Comparison of ENCODE assay signal across 9 cellular contexts in the genomic region with DNA sequence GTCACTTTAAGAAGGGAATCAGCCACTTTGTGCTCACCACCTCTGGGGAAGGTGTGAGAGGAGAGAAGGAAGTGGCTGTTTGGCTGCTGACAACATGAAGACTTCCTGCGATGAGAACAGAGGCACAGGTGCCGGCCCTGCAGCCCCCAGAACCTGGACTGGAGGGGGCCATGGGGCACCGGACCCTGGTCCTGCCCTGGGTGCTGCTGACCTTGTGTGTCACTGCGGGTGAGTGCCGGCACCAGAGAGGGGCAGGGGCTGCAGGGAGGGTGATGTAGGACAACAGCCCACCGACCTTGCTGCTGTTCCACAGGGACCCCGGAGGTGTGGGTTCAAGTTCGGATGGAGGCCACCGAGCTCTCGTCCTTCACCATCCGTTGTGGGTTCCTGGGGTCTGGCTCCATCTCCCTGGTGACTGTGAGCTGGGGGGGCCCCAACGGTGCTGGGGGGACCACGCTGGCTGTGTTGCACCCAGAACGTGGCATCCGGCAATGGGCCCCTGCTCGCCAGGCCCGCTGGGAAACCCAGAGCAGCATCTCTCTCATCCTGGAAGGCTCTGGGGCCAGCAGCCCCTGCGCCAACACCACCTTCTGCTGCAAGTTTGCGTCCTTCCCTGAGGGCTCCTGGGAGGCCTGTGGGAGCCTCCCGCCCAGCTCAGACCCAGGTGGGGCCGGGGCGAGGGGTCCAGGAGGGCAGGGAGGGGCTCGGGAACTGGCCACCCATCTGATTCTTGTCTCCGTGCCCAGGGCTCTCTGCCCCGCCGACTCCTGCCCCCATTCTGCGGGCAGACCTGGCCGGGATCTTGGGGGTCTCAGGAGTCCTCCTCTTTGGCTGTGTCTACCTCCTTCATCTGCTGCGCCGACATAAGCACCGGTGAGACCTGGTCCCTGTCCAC. TPM values are rescaled to one million over a fixed set of nuclear protein-coding genes. Genes with fewer than 3 reads are reported as not detected.
DNase-seq lines count a peak whose midpoint lies in the region; ATAC-seq lines count a peak whose summit lies in the region.
"Not testable (repeated sequence)": the region's sequence is repeated elsewhere in the genome, so short reads cannot be mapped to it uniquely, and the experiment has no call there.
"Had no signal": no experiment of that assay in that cellular context is flagged by ENCODE, and none has a peak within 500 bp of the region (broad histone marks: within the 10 kb centered on the region; RNA-seq: fewer than 3 reads in every experiment).

PVRIG (plus strand) TSS at position 149 of the 895 bp plus-strand sequence; CDS start at position 171, 22 bp downstream.

- peak within 1 kb of the TSS; percentile 93 to 100 (median 99) for H3K27ac Mint-ChIP-seq in IgD-negative memory B cell
- H3K27ac Mint-ChIP-seq in activated naive CD4-positive, alpha-beta T cell treated with anti-CD3 and anti-CD28 coated beads, Interleukin-2, amount 10 ng/mL, durations not matched to agents 7 days and 5 days: peak within 1 kb of the TSS; percentile 97
- H3K27ac Mint-ChIP-seq in effector memory CD8-positive, alpha-beta T cell: peak within 1 kb of the TSS; percentile 98 to 99
- peak within 1 kb of the TSS; percentile 98 to 99 for H3K27ac Mint-ChIP-seq in natural killer cell treated with Interleukin-12 subunit alpha and Interleukin-12 subunit beta and Interleukin-15 and Interleukin-18, amount 100 ng/mL, for 72 hours

- not testable (repeated sequence) for H3K36me3 Mint-ChIP-seq in IgD-negative memory B cell; natural killer cell treated with Interleukin-12 subunit alpha and Interleukin-12 subunit beta and Interleukin-15 and Interleukin-18, amount 100 ng/mL, for 72 hours
- H3K36me3 Mint-ChIP-seq in activated naive CD4-positive, alpha-beta T cell treated with anti-CD3 and anti-CD28 coated beads, Interleukin-2, amount 10 ng/mL, durations not matched to agents 7 days and 5 days: peaks cover 47% of the 10 kb centered on the region
- peaks cover 65% of the 10 kb centered on the region for H3K36me3 Mint-ChIP-seq in effector memory CD8-positive, alpha-beta T cell (ENCODE audit: insufficient read depth)

- H4K20me1 ChIP-seq in BLaER1: not testable (repeated sequence)

- H3K36me3 ChIP-seq in BLaER1: peaks cover 16% of the 10 kb centered on the region; the same call in 1 of the 2 replicates

- H3K4me1 Mint-ChIP-seq in IgD-negative memory B cell: peaks cover 15 to 39% (median 24%) of the 10 kb centered on the region in 3 donors
- peaks cover 74% of the 10 kb centered on the region for H3K4me1 Mint-ChIP-seq in activated naive CD4-positive, alpha-beta T cell treated with anti-CD3 and anti-CD28 coated beads, Interleukin-2, amount 10 ng/mL, durations not matched to agents 7 days and 5 days
- H3K4me1 Mint-ChIP-seq in effector memory CD8-positive, alpha-beta T cell (ENCODE audit: low read depth in 2 of 2): peaks cover 56 to 60% of the 10 kb centered on the region in 2 donors
- peaks cover 46 to 57% of the 10 kb centered on the region in 2 donors for H3K4me1 Mint-ChIP-seq in natural killer cell treated with Interleukin-12 subunit alpha and Interleukin-12 subunit beta and Interleukin-15 and Interleukin-18, amount 100 ng/mL, for 72 hours (ENCODE audit: low read depth in 2 of 2)

- peak within 1 kb of the TSS; percentile 64 for H3K9ac ChIP-seq in BLaER1

- peak within 1 kb of the TSS; percentile 89 for H3K4me2 ChIP-seq in BLaER1

- not testable (repeated sequence) for H3K9me3 Mint-ChIP-seq in IgD-negative memory B cell; activated naive CD4-positive, alpha-beta T cell treated with anti-CD3 and anti-CD28 coated beads, Interleukin-2, amount 10 ng/mL, durations not matched to agents 7 days and 5 days; effector memory CD8-positive, alpha-beta T cell; natural killer cell treated with Interleukin-12 subunit alpha and Interleukin-12 subunit beta and Interleukin-15 and Interleukin-18, amount 100 ng/mL, for 72 hours

- H3K4me1 ChIP-seq in BLaER1: peaks cover 66% of the 10 kb centered on the region

- peak within 1 kb of the TSS; percentile 55; the same call in 1 of the 2 replicates for H3K4me3 ChIP-seq in BLaER1

- CTCF ChIA-PET in activated naive CD4-positive, alpha-beta T cell treated with anti-CD3 and anti-CD28 coated beads, Interleukin-2, amount 10 ng/mL, durations not matched to agents 7 days and 5 days (lab: Charles Lee): interaction anchor here (2.3 kb wide), 1 partner anchor 87 kb away, joined by 13 read pairs; no protein-coding TSS in a partner anchor

- H3K27ac ChIP-seq in BLaER1: peak within 1 kb of the TSS; percentile 82

- not testable (repeated sequence) for H3K9me3 ChIP-seq in BLaER1

- peak; percentile 75 for DNase-seq in activated CD8-positive, alpha-beta memory T cell treated with anti-CD3 and anti-CD28 coated beads, Interleukin-2, amount 50 U/mL, for 48 hours
- DNase-seq in activated naive CD4-positive, alpha-beta T cell treated with anti-CD3 and anti-CD28 coated beads, Interleukin-2, amount 10 ng/mL, durations not matched to agents 7 days and 5 days: peak; percentile 63
- peak; percentile 21 to 51 (median 33) for DNase-seq in effector memory CD8-positive, alpha-beta T cell
- not testable (repeated sequence) for DNase-seq in natural killer cell treated with Interleukin-12 subunit alpha and Interleukin-12 subunit beta and Interleukin-15 and Interleukin-18, amount 100 ng/mL, for 72 hours (ENCODE audit: low spot score)
- peak; percentile 59 for DNase-seq in stimulated activated CD8-positive, alpha-beta memory T cell treated with anti-CD3 and anti-CD28 coated beads, Interleukin-4, amount 100 ng/mL, for 48 hours

- not testable (repeated sequence) for H3K27me3 Mint-ChIP-seq in IgD-negative memory B cell; activated naive CD4-positive, alpha-beta T cell treated with anti-CD3 and anti-CD28 coated beads, Interleukin-2, amount 10 ng/mL, durations not matched to agents 7 days and 5 days; effector memory CD8-positive, alpha-beta T cell; natural killer cell treated with Interleukin-12 subunit alpha and Interleukin-12 subunit beta and Interleukin-15 and Interleukin-18, amount 100 ng/mL, for 72 hours

- H3K4me3 Mint-ChIP-seq in IgD-negative memory B cell: peak within 1 kb of the TSS; percentile 83 to 98 (median 96)
- peak within 1 kb of the TSS; percentile 87 for H3K4me3 Mint-ChIP-seq in activated naive CD4-positive, alpha-beta T cell treated with anti-CD3 and anti-CD28 coated beads, Interleukin-2, amount 10 ng/mL, durations not matched to agents 7 days and 5 days
- peak within 1 kb of the TSS; percentile 96 to 97 for H3K4me3 Mint-ChIP-seq in effector memory CD8-positive, alpha-beta T cell
- peak within 1 kb of the TSS; percentile 96 for H3K4me3 Mint-ChIP-seq in natural killer cell treated with Interleukin-12 subunit alpha and Interleukin-12 subunit beta and Interleukin-15 and Interleukin-18, amount 100 ng/mL, for 72 hours

- ATAC-seq in effector memory CD8-positive, alpha-beta T cell (replicated peaks): peak; percentile 53
- peak; percentile 15 to 59 for ATAC-seq in natural killer cell treated with Interleukin-12 subunit alpha and Interleukin-12 subunit beta and Interleukin-15 and Interleukin-18, amount 100 ng/mL, for 72 hours

- intact Hi-C loops in T-helper 2 cell treated with Interferon-gamma antibody and Interleukin-4, amounts not matched to agents 100 ng/mL and 5 ng/mL, for 36 hours (cut with micrococcal nuclease): loop anchor here (5.0 to 10.0 kb wide), 4 partner anchors 43 to 185 kb away; partner anchors contain the start of genes GPC2 and STAG3

- not testable (repeated sequence) for H3K27me3 ChIP-seq in BLaER1

RNA-seq across cellular contexts. Expression of gene PVRIG, which starts in this region (rescaled TPM):
- polyA plus RNA-seq in IgD-negative memory B cell: 94.5 TPM
- 46.2 and 49.9 TPM in 2 replicates for total RNA-seq in T-helper 2 cell treated with Interferon-gamma antibody and Interleukin-4, amounts not matched to agents 100 ng/mL and 5 ng/mL, for 36 hours
- total RNA-seq in natural killer cell treated with Interleukin-12 subunit alpha and Interleukin-12 subunit beta and Interleukin-15 and Interleukin-18, amount 100 ng/mL, for 72 hours: 10 to 100 TPM; 32.2 to 43.9 TPM
- total RNA-seq: prostate gland had no signal
